Comparison of ENCODE assay signal across 13 cellular contexts in genomic region chr7:4754433-4755010, GRCh38. TPM values are rescaled to one million over a fixed set of nuclear protein-coding genes. Genes with fewer than 3 reads are reported as not detected.
A peak's percentile ranks its signal among the peaks of the same experiment; 100 is the strongest.
DNase-seq lines count a peak whose midpoint lies in the region; ATAC-seq, FAIRE-seq and TF ChIP-seq lines count a peak whose summit lies in the region.
"Had no signal": no experiment of that assay in that cellular context is flagged by ENCODE, and none has a peak within 500 bp of the region (broad histone marks: within the 10 kb centered on the region; RNA-seq: fewer than 3 reads in every experiment).

No MANE protein-coding gene starts in this region.

- no peaks in the 10 kb centered on the region for H3K9me3 Mint-ChIP-seq in endothelial cell (ENCODE audit: unreplicated experiment)
- H3K9me3 Mint-ChIP-seq in nephron progenitor cell = no peaks in the 10 kb centered on the region
- H3K9me3 Mint-ChIP-seq: CD4-positive, alpha-beta memory T cell; HFFc6 had no signal

- intact Hi-C loops in HepG2 (cut with micrococcal nuclease; ENCODE audit: unreplicated experiment) (loop anchor here (1.0 kb wide), 1 partner anchor 143 kb away; no protein-coding TSS in a partner anchor), right lobe of liver (cut with DNase I) (loop anchor here in 1 of 2 donors (5.0 to 10.0 kb wide), 2 partner anchors 72 to 140 kb away; partner anchors contain the start of gene FOXK1)

- H3K36me3 ChIP-seq in HepG2 (replicated peaks in 1 of 2; ENCODE audit: control insufficient read depth in 1 of 2, insufficient read depth in 2 of 2, low read length in 2 of 2) (peaks cover 19 to 69% of the 10 kb centered on the region in 2 experiments), right lobe of liver (peaks cover 0 to 52% (median 12%) of the 10 kb centered on the region in 4 donors)

- BruUV-seq in HepG2 (replicated peaks; lab: Mats Ljungman, UMichigan) = no TSS peak

- TF ChIP-seq RAD21 in HepG2 (CRISPR knock-in tag; IDR thresholded peaks at IDR 0.05) = no peak

- H3K4me2 ChIP-seq in HepG2 (ENCODE audit: low read depth, low read length) = no peak overlapping the region

- H3K4me3 ChIP-seq in HepG2 (replicated peaks in 1 of 3; ENCODE audit: insufficient read depth in 1 of 3, low read depth in 2 of 3, low read length in 3 of 3) (no peak overlapping the region), right lobe of liver (no peak overlapping the region)
- H3K4me3 ChIP-seq: A549 had no signal

- H3K36me3 Mint-ChIP-seq in endothelial cell (ENCODE audit: low read depth, unreplicated experiment) (peaks cover 22% of the 10 kb centered on the region), nephron progenitor cell (ENCODE audit: low read depth) (peaks cover 33% of the 10 kb centered on the region)

- H3K27me3 ChIP-seq in HepG2 (ENCODE audit: control insufficient read depth in 1 of 2, insufficient read depth in 2 of 2, low read length in 2 of 2) (no peaks in the 10 kb centered on the region), right lobe of liver (no peaks in the 10 kb centered on the region)
- H3K27me3 ChIP-seq: BE2C had no signal

- TF ChIP-seq CTCF in HepG2 (CRISPR knock-in tag; IDR thresholded peaks at IDR 0.05) = no peak
- no peak for TF ChIP-seq CTCF in right lobe of liver (IDR thresholded peaks at IDR 0.05)
- TF ChIP-seq CTCF in endothelial cell (IDR thresholded peaks at IDR 0.05; ENCODE audit: unreplicated experiment) = no peak
- TF ChIP-seq CTCF in nephron progenitor cell (IDR thresholded peaks at IDR 0.05) = no peak

- H3K4me1 ChIP-seq in HepG2 (ENCODE audit: insufficient read depth, low read length) = peaks cover 9% of the 10 kb centered on the region; the same call in 1 of the 2 replicates
- no peaks in the 10 kb centered on the region for H3K4me1 ChIP-seq in right lobe of liver
- H3K4me1 ChIP-seq: BE2C had no signal

- in situ Hi-C loops in HepG2 (cut with HindIII; ENCODE audit: extremely low pct_ligation_motif_present, low pct_unique_long_range_greater_than_20kb) = loop anchor here (5.0 to 25.0 kb wide), 2 partner anchors 72 to 142 kb away; partner anchors contain the start of gene FOXK1

- H3K9me3 ChIP-seq in HepG2 (ENCODE audit: low read length) (no peaks in the 10 kb centered on the region), right lobe of liver (no peaks in the 10 kb centered on the region)
- H3K9me3 ChIP-seq: A549, BE2C had no signal

- H3K4me1 Mint-ChIP-seq in endothelial cell (ENCODE audit: unreplicated experiment) = peaks cover 10% of the 10 kb centered on the region
- no peaks in the 10 kb centered on the region for H3K4me1 Mint-ChIP-seq in nephron progenitor cell

- H3K4me3 Mint-ChIP-seq in endothelial cell (ENCODE audit: unreplicated experiment) (peak overlapping the region; percentile 12), nephron progenitor cell (no peak overlapping the region)
- H3K4me3 Mint-ChIP-seq: HFFc6 had no signal

- no peak overlapping the region for H3K27ac Mint-ChIP-seq in endothelial cell (ENCODE audit: unreplicated experiment)
- H3K27ac Mint-ChIP-seq in nephron progenitor cell = no peak overlapping the region
- H3K27ac Mint-ChIP-seq: HFFc6 had no signal

- H3K9ac ChIP-seq in HepG2 (ENCODE audit: insufficient read depth, low read depth, low read length) = no peak overlapping the region

- FAIRE-seq in HepG2 (lab: Jason Lieb, UNC) = no peak
- FAIRE-seq: D721Med had no signal

- WGBS in HepG2 (ENCODE audit: low lambda C conversion rate) = 96% methylated on average over 20 of the region's 36 CpGs
- 94% methylated on average over 3 of the region's 36 CpGs for WGBS in right lobe of liver (ENCODE audit: insufficient coverage, low coverage, low lambda C conversion rate, missing lambda C conversion rate)

- CTCF ChIA-PET in HepG2 (lab: Yijun Ruan, JAX; ENCODE audit: low intra/inter-chr PET ratio, low total read pairs) = interaction anchor here (3.5 kb wide), 1 partner anchor 144 kb away, joined by 25 read pairs; no protein-coding TSS in a partner anchor

- peaks cover 8% of the 10 kb centered on the region for H3K79me2 ChIP-seq in HepG2 (ENCODE audit: insufficient read depth, low read length)

- TF ChIP-seq POLR2A in HepG2 (IDR thresholded peaks at IDR 0.05; ENCODE audit: insufficient read depth in 1 of 2, low read depth in 2 of 2, low read length in 2 of 2) (no peak), right lobe of liver (IDR thresholded peaks at IDR 0.05) (no peak)

- H3K27ac ChIP-seq in HepG2 (ENCODE audit: extremely low read length, insufficient read depth, low read length) (no peak overlapping the region), right lobe of liver (no peak overlapping the region), substantia nigra (ENCODE audit: low read depth, low read length, poor library complexity, severe bottlenecking) (peak overlapping the region; percentile 79)
- H3K27ac ChIP-seq: C4-2B had no signal

- ATAC-seq in HepG2 = no peak
- no peak for ATAC-seq in right lobe of liver
- no peak for ATAC-seq in GM19023 (IDR thresholded peaks at IDR 0.05; ENCODE audit: unreplicated experiment)

- TF ChIP-seq EP300 in HepG2 (IDR thresholded peaks at IDR 0.05; ENCODE audit: low read depth in 2 of 2, low read length in 2 of 2) (no peak), HepG2 (CRISPR knock-in tag; IDR thresholded peaks at IDR 0.05; ENCODE audit: borderline replicate concordance) (no peak)

- H3K27me3 Mint-ChIP-seq in endothelial cell (ENCODE audit: unreplicated experiment) = peaks cover 14% of the 10 kb centered on the region
- no peaks in the 10 kb centered on the region for H3K27me3 Mint-ChIP-seq in nephron progenitor cell (ENCODE audit: low read depth, poor library complexity)
- H3K27me3 Mint-ChIP-seq: CD4-positive, alpha-beta memory T cell had no signal

- H2AFZ ChIP-seq in HepG2 (ENCODE audit: low read length) = no peak overlapping the region

- no peak for DNase-seq in HepG2 (ENCODE audit: low spot score)
- no peak for DNase-seq in right lobe of liver
- DNase-seq in endothelial cell (ENCODE audit: low spot score) = no peak
- DNase-seq in substantia nigra (lab: John Stamatoyannopoulos, UW) = no peak
- no peak for DNase-seq in nephron progenitor cell
- DNase-seq: GF-D8 had no signal

- POLR2A ChIA-PET in HepG2 (lab: Yijun Ruan, JAX) = no interaction called here

- peaks cover 16% of the 10 kb centered on the region; the same call in 1 of the 2 replicates for H4K20me1 ChIP-seq in HepG2 (ENCODE audit: insufficient read depth, low read length)

TF ChIP-seq in HepG2, 621 proteins besides CTCF, POLR2A, EP300 and RAD21:
- TF ChIP-seq ATF6 (CRISPR knock-in tag; conservative IDR thresholded peaks at IDR 0.05) (no peak), ZNF724P (CRISPR knock-in tag; IDR thresholded peaks at IDR 0.05; ENCODE audit: borderline replicate concordance) (0 out of 2 replicates have a peak, but pooled peaks have one; percentile 28), ZFP91 (CRISPR knock-in tag; IDR thresholded peaks at IDR 0.05; ENCODE audit: borderline replicate concordance) (no peak)

RNA-seq across cellular contexts. Expression of gene AP5Z1, which starts 20.9 kb away (rescaled TPM):
- total RNA-seq in HepG2 (2016; rRNA removed; fragmentation: Illumina TruSeq; extraction: Trizol) (7.4 and 15.1 TPM in 2 replicates), right lobe of liver (10 to 100 TPM in 5 of 6 experiments, 1 to 10 TPM in 1; 9.7 to 23.6 (median 14.2) TPM), endothelial cell (ENCODE audit: unreplicated experiment) (88.6 TPM)
- total RNA-seq in HepG2 (2016; cell fraction: cytosol; rRNA removed; fragmentation: Illumina TruSeq; extraction: Trizol; ENCODE audit: low read depth) = 3.5 and 6.4 TPM in 2 replicates
- total RNA-seq in HepG2 (2016; cell fraction: insoluble cytoplasmic fraction; rRNA removed; fragmentation: Illumina TruSeq; extraction: Trizol) = 7.5 and 15.3 TPM in 2 replicates
- total RNA-seq in HepG2 (2016; cell fraction: membrane; rRNA removed; fragmentation: Illumina TruSeq; extraction: Trizol) = 4.1 and 5.0 TPM in 2 replicates
- total RNA-seq in HepG2 (2016; cell fraction: nucleus; rRNA removed; fragmentation: Illumina TruSeq; extraction: Trizol) = 18.0 and 18.9 TPM in 2 replicates
- 9.3 and 16.0 TPM in 2 replicates for polyA plus RNA-seq in HepG2 (2011; rRNA removed)
- 3.8 and 7.7 TPM in 2 replicates for polyA plus RNA-seq in HepG2 (2011; cell fraction: cytosol; rRNA removed)
- 83.4 and 101 TPM in 2 replicates for polyA plus RNA-seq in HepG2 (2011; cell fraction: nucleus; rRNA removed)
- 5.9 and 7.4 TPM in 2 replicates for polyA plus RNA-seq in HepG2 (2012)
- polyA plus RNA-seq in HepG2 (2016; cell fraction: cytosol; fragmentation: Illumina TruSeq; extraction: Trizol; ENCODE audit: low read depth) = 1.8 and 2.1 TPM in 2 replicates
- 7.7 and 9.3 TPM in 2 replicates for polyA plus RNA-seq in HepG2 (2016; cell fraction: insoluble cytoplasmic fraction; fragmentation: Illumina TruSeq; extraction: Trizol; ENCODE audit: low read depth)
- polyA plus RNA-seq in HepG2 (2016; cell fraction: membrane; fragmentation: Illumina TruSeq; extraction: Trizol; ENCODE audit: low read depth) = 3.1 and 4.0 TPM in 2 replicates
- polyA plus RNA-seq in HepG2 (2016; cell fraction: nucleus; fragmentation: Illumina TruSeq; extraction: Trizol; ENCODE audit: insufficient read depth, low read depth) = 42.6 and 43.4 TPM in 2 replicates
- 14.8 and 17.9 TPM in 2 replicates for polyA minus RNA-seq in HepG2 (2011; rRNA and poly(A)+ RNA removed; ENCODE audit: low replicate concordance)
- polyA minus RNA-seq in HepG2 (2011; cell fraction: cytosol; rRNA and poly(A)+ RNA removed) = 6.2 and 7.0 TPM in 2 replicates
- polyA minus RNA-seq in HepG2 (2011; cell fraction: nucleus; rRNA and poly(A)+ RNA removed) = 28.0 and 28.3 TPM in 2 replicates
